1 cellular context compared by ENCODE assay signal in the genomic region with DNA sequence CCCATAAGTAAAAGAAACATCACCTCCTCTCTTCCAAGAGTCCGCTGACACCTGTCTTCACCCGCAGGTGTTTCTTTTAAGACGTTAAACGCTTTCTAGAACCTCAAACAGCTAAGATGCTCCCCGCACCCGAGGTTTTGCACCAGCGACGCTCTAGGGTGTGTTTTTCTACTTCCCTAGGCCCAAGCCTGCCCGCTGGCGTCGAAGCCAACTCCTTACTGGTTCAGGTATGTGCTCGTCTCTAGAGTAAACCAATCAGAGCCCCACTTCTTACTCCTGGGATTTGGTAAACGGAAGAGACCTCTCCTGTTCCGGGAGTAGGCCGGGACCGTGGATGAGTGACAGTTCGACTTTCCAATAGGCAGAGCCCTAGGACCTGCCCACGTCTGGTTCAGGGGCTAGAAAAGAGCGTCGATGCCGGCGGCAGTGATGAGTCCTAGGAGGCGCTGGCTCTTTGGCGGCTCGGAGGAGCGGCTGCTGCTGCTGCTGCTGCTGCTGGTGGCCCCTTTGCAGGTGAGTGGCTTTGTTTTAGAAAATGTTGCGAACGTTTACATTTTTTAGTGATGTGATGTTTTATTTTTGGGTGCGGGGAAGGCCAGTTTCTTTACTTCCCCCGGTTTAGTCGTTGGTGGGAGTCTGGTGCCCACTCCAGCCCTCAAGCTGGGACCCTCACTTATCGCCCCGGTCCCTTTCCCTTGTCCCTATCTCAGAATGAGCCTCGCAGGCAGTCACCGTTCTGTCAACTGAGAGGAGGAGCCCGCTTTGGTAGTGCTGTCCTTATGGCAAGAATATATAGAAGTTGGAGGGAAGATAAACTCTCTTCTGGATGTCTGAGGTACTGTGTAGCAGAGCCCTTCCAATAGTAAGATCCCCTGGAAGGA.
TF ChIP-seq lines count a peak whose summit lies in the region.

Gene BPGM (plus strand): TSS at position 429 of the 881 bp plus-strand sequence. CDS start 14,655 bp downstream, outside the sequence.

TF ChIP-seq in A549, 52 proteins besides CTCF, POLR2A, EP300 and RAD21 (continued from another document):
- TF ChIP-seq NPAS2 (CRISPR knock-in tag; IDR thresholded peaks at IDR 0.05; ENCODE audit: borderline replicate concordance) (no peak), JUNB (IDR thresholded peaks at IDR 0.05) (no peak), HOXB5 (CRISPR knock-in tag; IDR thresholded peaks at IDR 0.05) (no peak), FOSB (CRISPR knock-in tag; IDR thresholded peaks at IDR 0.05) (no peak), CHD2 (IDR thresholded peaks at IDR 0.05; ENCODE audit: low read length, partially characterized antibody) (peak; percentile 17), HEYL (CRISPR knock-in tag; IDR thresholded peaks at IDR 0.05) (no peak), ZC3H11A (IDR thresholded peaks at IDR 0.05) (no peak), CHD4 (IDR thresholded peaks at IDR 0.05; ENCODE audit: borderline replicate concordance) (no peak), ELK1 (IDR thresholded peaks at IDR 0.05; ENCODE audit: low read depth, low read length) (no peak), MAFK (IDR thresholded peaks at IDR 0.05; ENCODE audit: partially characterized antibody) (no peak), HOXB13 (CRISPR knock-in tag; IDR thresholded peaks at IDR 0.05; ENCODE audit: low read depth) (no peak), HDAC2 (IDR thresholded peaks at IDR 0.05) (no peak), CEBPB (IDR thresholded peaks at IDR 0.05) (peak in 1 of 2 experiments; percentile 33; a peak in 1 of 4 replicates), NR3C1 (IDR thresholded peaks at IDR 0.05) (no peak), BCL3 (IDR thresholded peaks at IDR 0.05) (peak; percentile 91), MAZ (IDR thresholded peaks at IDR 0.05; ENCODE audit: borderline replicate concordance, low read depth, low read length) (no peak), JUN (IDR thresholded peaks at IDR 0.05) (peak; percentile 86 to 91), GATA3 (IDR thresholded peaks at IDR 0.05; ENCODE audit: borderline replicate concordance) (0 out of 2 replicates have a peak, but pooled peaks have one; percentile 37)
